10 cellular contexts compared by ENCODE assay signal in genomic region chr11:128903248-128904041, GRCh38. TPM values are rescaled to one million over a fixed set of nuclear protein-coding genes. Genes with fewer than 3 reads are reported as not detected.
DNase-seq lines count a peak whose midpoint lies in the region; ATAC-seq and TF ChIP-seq lines count a peak whose summit lies in the region.
"Had no signal": no experiment of that assay in that cellular context is flagged by ENCODE, and none has a peak within 500 bp of the region (broad histone marks: within the 10 kb centered on the region; RNA-seq: fewer than 3 reads in every experiment).

No MANE protein-coding gene starts in this region.

- H3K27ac ChIP-seq in WERI-Rb-1, result no peak overlapping the region

- no peak overlapping the region for H3K4me3 ChIP-seq in WERI-Rb-1 (ENCODE audit: low read depth, low read length)

- intact Hi-C loops in left cardiac atrium (cut with DNase I), result no loop called here

- ATAC-seq in left cardiac atrium (peak; percentile 6 to 11), HG03460 (IDR thresholded peaks at IDR 0.05; ENCODE audit: unreplicated experiment) (no peak)
- ATAC-seq: esophagus mucosa had no signal

- in situ Hi-C loops in GM13976 (cut with MboI; ENCODE audit: low sequenced_read_pairs, unreplicated experiment), result no loop called here

- no peaks in the 10 kb centered on the region for H3K36me3 ChIP-seq in WERI-Rb-1

- no peaks in the 10 kb centered on the region for H3K9me3 ChIP-seq in WERI-Rb-1 (ENCODE audit: severe bottlenecking)

- no peaks in the 10 kb centered on the region for H3K27me3 ChIP-seq in WERI-Rb-1 (ENCODE audit: insufficient read depth, low read depth, severe bottlenecking)

- TF ChIP-seq CTCF in WERI-Rb-1 (IDR thresholded peaks at IDR 0.05; ENCODE audit: low read depth, low read length) (no peak), GM13976 (IDR thresholded peaks at IDR 0.05; ENCODE audit: borderline replicate concordance, control extremely low read depth, extremely low read depth, insufficient read depth, missing control alignments) (no peak)

- peak; percentile 74 for DNase-seq in Daoy (ENCODE audit: low read depth)
- peak; percentile 24 for DNase-seq in RPMI7951 (ENCODE audit: low read depth)
- no peak for DNase-seq in left cardiac atrium
- peak; percentile 23 for DNase-seq in occipital lobe (lab: John Stamatoyannopoulos, UW)
- DNase-seq in NCI-H1105 treated with DMSO at 0.1 percent for 48 hours (lab: John Stamatoyannopoulos, UW), result no peak
- no peak for DNase-seq in WERI-Rb-1
- DNase-seq in GM13976 (ENCODE audit: low spot score), result no peak
- DNase-seq: NCI-H187 treated with DMSO at 0.1 percent for 48 hours had no signal

RNA-seq across cellular contexts. Expression of gene KCNJ5, which starts 12.3 kb away (rescaled TPM):
- total RNA-seq in Daoy (2014; rRNA removed; shearing (Covaris generic)), result not detected in 2 replicates
- total RNA-seq in RPMI7951 (2014; rRNA removed; shearing (Covaris generic)), result under 0.01 TPM in 1 of 2 replicates, not detected in the other
- 10 to 100 TPM in 1 of 2 donors, 1 to 10 TPM in 1; 6.1 to 15.6 TPM for total RNA-seq in left cardiac atrium
- total RNA-seq in occipital lobe, result 1.6 TPM

RNA-seq across cellular contexts. Expression of gene KCNJ1, which starts 36.3 kb away (rescaled TPM):
- total RNA-seq in Daoy (2014; rRNA removed; shearing (Covaris generic)), result not detected in 2 replicates
- not detected in 2 replicates for total RNA-seq in RPMI7951 (2014; rRNA removed; shearing (Covaris generic))
- total RNA-seq in left cardiac atrium (not detected), occipital lobe (not detected)
- total RNA-seq: esophagus mucosa had no signal

RNA-seq across cellular contexts. Expression of gene TP53AIP1, which starts 39.2 kb away (rescaled TPM):
- total RNA-seq in Daoy (2014; rRNA removed; shearing (Covaris generic)), result not detected in 2 replicates
- not detected in 2 replicates for total RNA-seq in RPMI7951 (2014; rRNA removed; shearing (Covaris generic))
- not detected for total RNA-seq in left cardiac atrium
- total RNA-seq in occipital lobe, result 0.47 TPM

Comparison
In these comparisons a context has a peak if more than half of its experiments do, and no peak if none do; other contexts are left out.
1. DNase-seq: peak in Daoy (single experiment), RPMI7951 (single experiment) and occipital lobe (single experiment); none in left cardiac atrium (single experiment), NCI-H1105 treated with DMSO at 0.1 percent for 48 hours (single experiment), WERI-Rb-1 (single experiment) and GM13976 (single experiment).